In the genomic region with DNA sequence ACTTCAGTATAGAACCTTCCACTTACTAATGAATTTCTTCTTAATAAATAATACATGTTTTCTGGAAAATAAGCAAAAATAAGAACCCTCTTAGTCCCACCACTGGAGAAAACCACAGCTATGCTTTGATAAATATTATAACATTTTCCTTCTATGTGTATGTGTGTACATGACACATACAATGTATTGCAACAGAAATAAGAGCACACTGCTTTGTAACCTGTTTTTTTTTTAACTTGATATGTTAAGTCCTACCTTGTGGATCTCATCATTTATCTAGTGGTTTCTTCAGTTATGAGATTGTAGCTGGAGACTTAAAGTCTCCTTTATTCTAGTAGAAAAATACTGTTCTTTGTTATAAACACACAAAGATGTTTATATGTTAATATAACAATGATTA, we compare ENCODE assay signal across 10 cellular contexts. TPM values are rescaled to one million over a fixed set of nuclear protein-coding genes. Genes with fewer than 3 reads are reported as not detected.
DNase-seq lines count a peak whose midpoint lies in the region; ATAC-seq and TF ChIP-seq lines count a peak whose summit lies in the region.
"Had no signal": no experiment of that assay in that cellular context is flagged by ENCODE, and none has a peak within 500 bp of the region (broad histone marks: within the 10 kb centered on the region; RNA-seq: fewer than 3 reads in every experiment).

No MANE protein-coding gene starts in this region.

- H3K9me3 ChIP-seq in CD4-positive, CD25-positive, alpha-beta regulatory T cell (ENCODE audit: control insufficient read depth in 2 of 2, low read length in 2 of 2) = no peaks in the 10 kb centered on the region
- H3K9me3 ChIP-seq: uterus had no signal

- no peaks in the 10 kb centered on the region for H3K27me3 Mint-ChIP-seq in CD4-positive, CD25-positive, alpha-beta regulatory T cell
- H3K27me3 Mint-ChIP-seq in IgD-negative memory B cell (no peaks in the 10 kb centered on the region), brain (no peaks in the 10 kb centered on the region), natural killer cell (ENCODE audit: low read depth in 2 of 2) (no peaks in the 10 kb centered on the region)

- no peaks in the 10 kb centered on the region for H3K9me3 Mint-ChIP-seq in CD4-positive, CD25-positive, alpha-beta regulatory T cell
- H3K9me3 Mint-ChIP-seq in IgD-negative memory B cell = no peaks in the 10 kb centered on the region
- no peaks in the 10 kb centered on the region for H3K9me3 Mint-ChIP-seq in brain
- H3K9me3 Mint-ChIP-seq in natural killer cell = no peaks in the 10 kb centered on the region

- peaks cover 15 to 46% (median 29%) of the 10 kb centered on the region in 4 donors for H3K4me1 Mint-ChIP-seq in CD4-positive, CD25-positive, alpha-beta regulatory T cell
- peaks cover 3 to 21% (median 16%) of the 10 kb centered on the region in 3 donors for H3K4me1 Mint-ChIP-seq in IgD-negative memory B cell
- peaks cover 41% of the 10 kb centered on the region for H3K4me1 Mint-ChIP-seq in brain
- peaks cover 24 to 28% of the 10 kb centered on the region in 2 donors for H3K4me1 Mint-ChIP-seq in natural killer cell

- intact Hi-C loops in natural killer cell (cut with micrococcal nuclease) = loop anchor here (2.0 kb wide), 1 partner anchor 16 kb away; no protein-coding TSS in a partner anchor

- TF ChIP-seq CTCF in brain (conservative IDR thresholded peaks at IDR 0.05) (no peak), natural killer cell (IDR thresholded peaks at IDR 0.05) (no peak)

- peak overlapping the region; percentile 84 for H3K4me3 ChIP-seq in CD4-positive, CD25-positive, alpha-beta regulatory T cell (ENCODE audit: low read depth, low read length)
- H3K4me3 ChIP-seq: uterus had no signal

- H3K27me3 ChIP-seq in CD4-positive, CD25-positive, alpha-beta regulatory T cell (ENCODE audit: control insufficient read depth, insufficient read depth, low read length) = no peaks in the 10 kb centered on the region
- H3K27me3 ChIP-seq: brain microvascular endothelial cell, uterus had no signal

- ATAC-seq in CD4-positive, CD25-positive, alpha-beta regulatory T cell (ENCODE audit: low read depth in 2 of 2) = no peak
- ATAC-seq in natural killer cell (no peak), GM19351 (IDR thresholded peaks at IDR 0.05; ENCODE audit: unreplicated experiment) (no peak)

- H3K27ac Mint-ChIP-seq in CD4-positive, CD25-positive, alpha-beta regulatory T cell = peak overlapping the region; percentile 20 to 96 (median 96)
- H3K27ac Mint-ChIP-seq in IgD-negative memory B cell = peak overlapping the region in 1 of 3 donors; percentile 67
- H3K27ac Mint-ChIP-seq in brain = peak overlapping the region in 3 of 5 experiments; percentile 83 to 91 (median 89)
- H3K27ac Mint-ChIP-seq in natural killer cell = peak overlapping the region; percentile 95 to 99

- DNase-seq in CD4-positive, CD25-positive, alpha-beta regulatory T cell = no peak
- DNase-seq in natural killer cell (no peak), activated gamma-delta T cell treated with Interleukin-2 at 50 U/mL for 16 hours (no peak), SHP77 (lab: John Stamatoyannopoulos, UW) (no peak)
- no peak for DNase-seq in activated effector memory CD4-positive, alpha-beta T cell treated with anti-CD3 and anti-CD28 coated beads, Interleukin-2, amount 50 U/mL, for 16 hours

- no peaks in the 10 kb centered on the region for H3K36me3 ChIP-seq in CD4-positive, CD25-positive, alpha-beta regulatory T cell (ENCODE audit: control insufficient read depth, insufficient read depth, low read length)
- H3K36me3 ChIP-seq: brain microvascular endothelial cell, uterus had no signal

- H3K36me3 Mint-ChIP-seq in CD4-positive, CD25-positive, alpha-beta regulatory T cell = peaks cover 4% of the 10 kb centered on the region
- H3K36me3 Mint-ChIP-seq in IgD-negative memory B cell = no peaks in the 10 kb centered on the region
- H3K36me3 Mint-ChIP-seq in brain = no peaks in the 10 kb centered on the region
- H3K36me3 Mint-ChIP-seq in natural killer cell = no peaks in the 10 kb centered on the region

- H3K27ac ChIP-seq in CD4-positive, CD25-positive, alpha-beta regulatory T cell (ENCODE audit: insufficient read depth, low read length, poor library complexity, severe bottlenecking) = peak overlapping the region; percentile 71

- H3K4me1 ChIP-seq in CD4-positive, CD25-positive, alpha-beta regulatory T cell (ENCODE audit: control insufficient read depth, insufficient read depth, low read length, poor library complexity, severe bottlenecking) = peaks cover 29% of the 10 kb centered on the region
- H3K4me1 ChIP-seq: uterus had no signal

- peak overlapping the region; percentile 85 to 99 (median 92) for H3K4me3 Mint-ChIP-seq in CD4-positive, CD25-positive, alpha-beta regulatory T cell
- H3K4me3 Mint-ChIP-seq in IgD-negative memory B cell (peak overlapping the region; percentile 90 to 99 (median 95)), brain (peak overlapping the region in 3 of 5 experiments; percentile 70 to 85 (median 81)), natural killer cell (peak overlapping the region; percentile 98)

RNA-seq across cellular contexts. Expression of a gene that starts 17.2 kb away (rescaled TPM):
- 8.2 TPM for total RNA-seq in CD4-positive, CD25-positive, alpha-beta regulatory T cell
- 10 to 100 TPM in 3 of 4 donors, 1 to 10 TPM in 1; 5.3 to 13.5 (median 13.1) TPM for polyA plus RNA-seq in CD4-positive, CD25-positive, alpha-beta regulatory T cell
- polyA plus RNA-seq in IgD-negative memory B cell (2.7 TPM), brain (ENCODE audit: insufficient read depth, low read depth, low replicate concordance) (31.3 TPM)
- total RNA-seq in natural killer cell = 10 to 100 TPM in 1 of 3 donors, 1 to 10 TPM in 2; 9.5 to 16.7 (median 9.6) TPM

RNA-seq across cellular contexts. Expression of a gene that starts 40.9 kb away (rescaled TPM):
- 21.0 TPM for total RNA-seq in CD4-positive, CD25-positive, alpha-beta regulatory T cell
- 10 to 100 TPM; 21.3 to 31.2 (median 24.2) TPM for polyA plus RNA-seq in CD4-positive, CD25-positive, alpha-beta regulatory T cell
- polyA plus RNA-seq in IgD-negative memory B cell = 22.5 TPM
- polyA plus RNA-seq in brain (ENCODE audit: insufficient read depth, low read depth, low replicate concordance) = 12.4 TPM
- total RNA-seq in natural killer cell = 10 to 100 TPM; 19.3 to 31.4 (median 21.6) TPM

RNA-seq across cellular contexts. Expression of a gene that starts 47.6 kb away (rescaled TPM):
- total RNA-seq in CD4-positive, CD25-positive, alpha-beta regulatory T cell = 67.1 TPM
- polyA plus RNA-seq in CD4-positive, CD25-positive, alpha-beta regulatory T cell = 10 to 100 TPM; 24.0 to 38.8 (median 27.2) TPM
- polyA plus RNA-seq in IgD-negative memory B cell = 10.4 TPM
- polyA plus RNA-seq in brain (ENCODE audit: insufficient read depth, low read depth, low replicate concordance) = 58.4 TPM
- total RNA-seq in natural killer cell = 10 to 100 TPM; 36.7 to 50.5 (median 48.0) TPM
